1 cellular context compared by ENCODE assay signal in the genomic region with DNA sequence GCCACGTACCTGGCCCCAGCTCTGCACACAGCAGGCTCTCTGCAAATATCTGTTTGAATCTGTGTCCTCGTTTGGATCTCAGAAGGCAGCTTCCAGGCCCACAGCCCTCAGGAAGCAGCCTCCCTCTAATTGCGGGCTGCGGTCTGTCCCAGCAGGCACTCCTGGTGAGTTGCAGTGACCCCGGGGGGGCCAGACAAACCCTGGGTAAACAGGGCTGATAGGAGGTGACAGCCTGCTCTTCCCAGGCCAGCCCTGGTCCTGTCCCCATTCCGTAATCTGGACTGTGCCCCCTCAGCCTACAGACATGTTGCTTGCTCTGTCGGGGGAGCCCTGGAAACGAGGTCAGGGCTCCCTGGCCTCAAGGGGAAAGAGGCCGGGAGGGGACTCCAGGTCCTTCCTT.
A peak's percentile ranks its signal among the peaks of the same experiment; 100 is the strongest.
TF ChIP-seq lines count a peak whose summit lies in the region.

No MANE protein-coding gene starts in this region.

TF ChIP-seq in HepG2, 621 proteins besides CTCF, POLR2A, EP300 and RAD21 (continued from another document and continues in another):
- TF ChIP-seq, protein P1, sequence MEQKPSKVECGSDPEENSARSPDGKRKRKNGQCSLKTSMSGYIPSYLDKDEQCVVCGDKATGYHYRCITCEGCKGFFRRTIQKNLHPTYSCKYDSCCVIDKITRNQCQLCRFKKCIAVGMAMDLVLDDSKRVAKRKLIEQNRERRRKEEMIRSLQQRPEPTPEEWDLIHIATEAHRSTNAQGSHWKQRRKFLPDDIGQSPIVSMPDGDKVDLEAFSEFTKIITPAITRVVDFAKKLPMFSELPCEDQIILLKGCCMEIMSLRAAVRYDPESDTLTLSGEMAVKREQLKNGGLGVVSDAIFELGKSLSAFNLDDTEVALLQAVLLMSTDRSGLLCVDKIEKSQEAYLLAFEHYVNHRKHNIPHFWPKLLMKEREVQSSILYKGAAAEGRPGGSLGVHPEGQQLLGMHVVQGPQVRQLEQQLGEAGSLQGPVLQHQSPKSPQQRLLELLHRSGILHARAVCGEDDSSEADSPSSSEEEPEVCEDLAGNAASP (CRISPR knock-in tag; IDR thresholded peaks at IDR 0.05; ENCODE audit: borderline replicate concordance): 0 out of 2 replicates have a peak, but pooled peaks have one; percentile 56
- TF ChIP-seq, protein P2, sequence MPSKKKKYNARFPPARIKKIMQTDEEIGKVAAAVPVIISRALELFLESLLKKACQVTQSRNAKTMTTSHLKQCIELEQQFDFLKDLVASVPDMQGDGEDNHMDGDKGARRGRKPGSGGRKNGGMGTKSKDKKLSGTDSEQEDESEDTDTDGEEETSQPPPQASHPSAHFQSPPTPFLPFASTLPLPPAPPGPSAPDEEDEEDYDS (CRISPR knock-in tag; IDR thresholded peaks at IDR 0.05): no peak
- peak; percentile 37; the same call in 1 of the 2 replicates for TF ChIP-seq ZBTB10 (CRISPR knock-in tag; IDR thresholded peaks at IDR 0.05; ENCODE audit: borderline replicate concordance)
- no peak for TF ChIP-seq ZNF704 (CRISPR knock-in tag; IDR thresholded peaks at IDR 0.05; ENCODE audit: borderline replicate concordance)
- TF ChIP-seq SMAD9 (CRISPR knock-in tag; IDR thresholded peaks at IDR 0.05): no peak
- no peak for TF ChIP-seq SP140L (CRISPR knock-in tag; IDR thresholded peaks at IDR 0.05; ENCODE audit: borderline replicate concordance)
- TF ChIP-seq CEBPB (IDR thresholded peaks at IDR 0.05; ENCODE audit: borderline replicate concordance, low read depth, low read length): peak; percentile 64; the same call in 1 of the 2 replicates
- TF ChIP-seq CEBPZ (IDR thresholded peaks at IDR 0.05; ENCODE audit: low read length): no peak
- TF ChIP-seq, protein P3, sequence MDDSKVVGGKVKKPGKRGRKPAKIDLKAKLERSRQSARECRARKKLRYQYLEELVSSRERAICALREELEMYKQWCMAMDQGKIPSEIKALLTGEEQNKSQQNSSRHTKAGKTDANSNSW (CRISPR knock-in tag; IDR thresholded peaks at IDR 0.05; ENCODE audit: borderline replicate concordance): no peak
- TF ChIP-seq HIVEP1 (CRISPR knock-in tag; IDR thresholded peaks at IDR 0.05): peak; percentile 76; the same call in 1 of the 2 replicates
- TF ChIP-seq ARID4A (CRISPR knock-in tag; IDR thresholded peaks at IDR 0.05; ENCODE audit: borderline replicate concordance): peak; percentile 61; the same call in 1 of the 2 replicates
- TF ChIP-seq ZNF720 (CRISPR knock-in tag; IDR thresholded peaks at IDR 0.05): no peak
- TF ChIP-seq, protein P4, sequence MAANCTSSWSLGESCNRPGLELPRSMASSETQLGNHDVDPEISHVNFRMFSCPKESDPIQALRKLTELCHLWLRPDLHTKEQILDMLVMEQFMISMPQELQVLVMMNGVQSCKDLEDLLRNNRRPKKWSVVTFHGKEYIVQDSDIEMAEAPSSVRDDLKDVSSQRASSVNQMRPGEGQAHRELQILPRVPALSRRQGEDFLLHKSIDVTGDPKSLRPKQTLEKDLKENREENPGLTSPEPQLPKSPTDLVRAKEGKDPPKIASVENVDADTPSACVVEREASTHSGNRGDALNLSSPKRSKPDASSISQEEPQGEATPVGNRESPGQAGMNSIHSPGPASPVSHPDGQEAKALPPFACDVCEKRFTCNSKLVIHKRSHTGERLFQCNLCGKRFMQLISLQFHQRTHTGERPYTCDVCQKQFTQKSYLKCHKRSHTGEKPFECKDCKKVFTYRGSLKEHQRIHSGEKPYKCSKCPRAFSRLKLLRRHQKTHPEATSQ (CRISPR knock-in tag; IDR thresholded peaks at IDR 0.05; ENCODE audit: borderline replicate concordance): no peak
- peak; percentile 46; the same call in 1 of the 2 replicates for TF ChIP-seq KDM2A (CRISPR knock-in tag; IDR thresholded peaks at IDR 0.05; ENCODE audit: borderline replicate concordance, low read depth)
- no peak for TF ChIP-seq TOPORS (CRISPR knock-in tag; IDR thresholded peaks at IDR 0.05)
- peak; percentile 60; the same call in 1 of the 2 replicates for TF ChIP-seq HOXA3 (CRISPR knock-in tag; IDR thresholded peaks at IDR 0.05)
- no peak for TF ChIP-seq SATB2 (CRISPR knock-in tag; IDR thresholded peaks at IDR 0.05)
- TF ChIP-seq ZKSCAN8 (CRISPR knock-in tag; IDR thresholded peaks at IDR 0.05; ENCODE audit: borderline replicate concordance): no peak
- no peak for TF ChIP-seq HOXA7 (CRISPR knock-in tag; IDR thresholded peaks at IDR 0.05)
- TF ChIP-seq POLR2AphosphoS2 (IDR thresholded peaks at IDR 0.05; ENCODE audit: low read depth, low read length): no peak
- no peak for TF ChIP-seq NPAS2 (CRISPR knock-in tag; IDR thresholded peaks at IDR 0.05; ENCODE audit: borderline replicate concordance)
- no peak for TF ChIP-seq ZNF501 (CRISPR knock-in tag; IDR thresholded peaks at IDR 0.05)
- TF ChIP-seq ZNF180 (CRISPR knock-in tag; IDR thresholded peaks at IDR 0.05; ENCODE audit: borderline replicate concordance, low read depth): no peak
- no peak for TF ChIP-seq CBX2 (IDR thresholded peaks at IDR 0.05; ENCODE audit: low read depth, low read length)
- TF ChIP-seq CBX2 (CRISPR knock-in tag; IDR thresholded peaks at IDR 0.05; ENCODE audit: low read depth): no peak
- TF ChIP-seq ZNF234 (CRISPR knock-in tag; conservative IDR thresholded peaks at IDR 0.05): no peak
- no peak for TF ChIP-seq GPN1 (CRISPR knock-in tag; IDR thresholded peaks at IDR 0.05; ENCODE audit: borderline replicate concordance)
- no peak for TF ChIP-seq ZNF10 (CRISPR knock-in tag; IDR thresholded peaks at IDR 0.05; ENCODE audit: borderline replicate concordance, low read depth)
- TF ChIP-seq ZNF672 (CRISPR knock-in tag; IDR thresholded peaks at IDR 0.05): no peak
- peak; percentile 64 for TF ChIP-seq UBTF (CRISPR knock-in tag; IDR thresholded peaks at IDR 0.05)
- TF ChIP-seq HIC2 (CRISPR knock-in tag; IDR thresholded peaks at IDR 0.05; ENCODE audit: low read depth): no peak
